In the genomic region with DNA sequence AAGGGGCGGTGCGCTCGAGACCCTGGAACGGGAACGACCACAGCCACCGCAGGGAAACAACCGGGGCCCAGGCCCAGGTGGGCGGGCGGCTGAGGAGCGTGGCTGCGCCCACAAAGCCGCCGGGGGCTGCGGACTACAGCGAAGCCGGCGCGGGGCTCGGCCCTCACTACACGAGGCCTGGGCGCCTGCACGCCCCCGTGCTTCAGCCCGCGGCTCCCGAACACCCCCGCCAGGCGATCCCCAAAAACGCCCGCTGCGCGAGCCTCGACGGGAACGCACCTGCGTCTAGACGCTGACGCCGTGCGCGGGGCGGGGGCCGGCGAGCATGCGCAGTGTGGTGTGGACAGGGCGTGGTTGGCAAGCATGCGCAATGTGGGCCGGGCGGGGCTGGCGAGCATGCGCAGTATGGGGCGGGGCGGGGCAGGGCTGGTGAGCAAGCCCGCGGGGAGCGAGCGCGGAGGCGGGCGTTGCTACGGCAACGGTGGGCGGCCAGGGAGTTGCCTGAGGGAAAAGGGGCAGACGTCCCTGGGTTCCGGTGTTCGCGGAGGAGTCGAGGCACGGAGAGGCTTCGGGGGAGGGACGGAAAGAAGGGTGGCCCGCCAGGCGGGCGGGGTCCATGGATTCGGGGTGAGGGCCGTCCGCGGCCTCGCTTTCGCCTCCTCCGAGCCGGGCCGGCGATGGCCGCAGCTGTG, we compare ENCODE assay signal across 8 cellular contexts. TPM values are rescaled to one million over a fixed set of nuclear protein-coding genes. Genes with fewer than 3 reads are reported as not detected.
DNase-seq lines count a peak whose midpoint lies in the region; ATAC-seq and TF ChIP-seq lines count a peak whose summit lies in the region.

A gene (plus strand): TSS at position 518 of the 692 bp plus-strand sequence. CDS start 3,104 bp downstream, outside the sequence.

- H3K4me1 ChIP-seq in Peyer's patch: peaks cover 0 to 9% (median 0%) of the 10 kb centered on the region in 4 donors

- H3K9me3 Mint-ChIP-seq in activated T-helper 2 cell treated with anti-CD3 and anti-CD28 coated beads, Interferon-gamma antibody, Interleukin-2, Interleukin-4, amounts not matched to agents 10 μg/mL and 5 μg/mL and 100 μg/mL, durations not matched to agents 14 hours and 24 hours and 36 hours: peaks cover 4% of the 10 kb centered on the region
- peaks cover 9% of the 10 kb centered on the region for H3K9me3 Mint-ChIP-seq in neural crest cell
- peaks cover 7 to 15% of the 10 kb centered on the region in 2 donors for H3K9me3 Mint-ChIP-seq in stimulated activated naive CD8-positive, alpha-beta T cell treated with anti-CD3 and anti-CD28 coated beads, Interleukin-15, amount 100 ng/mL, for 72 hours

- H3K36me3 ChIP-seq in Peyer's patch: no peaks in the 10 kb centered on the region

- H3K4me3 ChIP-seq in Peyer's patch (peak within 1 kb of the TSS; percentile 66 to 78 (median 76)), fibroblast of pulmonary artery (replicated peaks; ENCODE audit: low read depth, low read length) (peak within 1 kb of the TSS; percentile 74)

- H3K4me1 Mint-ChIP-seq in activated T-helper 2 cell treated with anti-CD3 and anti-CD28 coated beads, Interferon-gamma antibody, Interleukin-2, Interleukin-4, amounts not matched to agents 10 μg/mL and 5 μg/mL and 100 μg/mL, durations not matched to agents 14 hours and 24 hours and 36 hours (ENCODE audit: low read depth): peaks cover 36% of the 10 kb centered on the region
- H3K4me1 Mint-ChIP-seq in neural crest cell: peaks cover 17% of the 10 kb centered on the region
- peaks cover 18% of the 10 kb centered on the region for H3K4me1 Mint-ChIP-seq in stimulated activated naive CD8-positive, alpha-beta T cell treated with anti-CD3 and anti-CD28 coated beads, Interleukin-15, amount 100 ng/mL, for 72 hours

- intact Hi-C loops in activated T-helper 2 cell treated with anti-CD3 and anti-CD28 coated beads, Interferon-gamma antibody, Interleukin-2, Interleukin-4, amounts not matched to agents 10 μg/mL and 5 μg/mL and 100 μg/mL, durations not matched to agents 14 hours and 24 hours and 36 hours (cut with micrococcal nuclease): loop anchor here (1.0 to 2.0 kb wide), 6 partner anchors 15 to 836 kb away; a partner anchor contains a TSS

- peak within 1 kb of the TSS; percentile 97 for H3K4me3 Mint-ChIP-seq in activated T-helper 2 cell treated with anti-CD3 and anti-CD28 coated beads, Interferon-gamma antibody, Interleukin-2, Interleukin-4, amounts not matched to agents 10 μg/mL and 5 μg/mL and 100 μg/mL, durations not matched to agents 14 hours and 24 hours and 36 hours (ENCODE audit: low read depth)
- peak within 1 kb of the TSS; percentile 93 for H3K4me3 Mint-ChIP-seq in neural crest cell
- H3K4me3 Mint-ChIP-seq in stimulated activated naive CD8-positive, alpha-beta T cell treated with anti-CD3 and anti-CD28 coated beads, Interleukin-15, amount 100 ng/mL, for 72 hours: peak within 1 kb of the TSS; percentile 87 to 93

- no peak for TF ChIP-seq CTCF in Peyer's patch (IDR thresholded peaks at IDR 0.05)
- TF ChIP-seq CTCF in fibroblast of pulmonary artery (IDR thresholded peaks at IDR 0.05; ENCODE audit: low read length, missing control alignments): no peak
- TF ChIP-seq CTCF in neural crest cell (conservative IDR thresholded peaks at IDR 0.05): no peak

- H3K9me3 ChIP-seq in Peyer's patch: no peaks in the 10 kb centered on the region

- no peaks in the 10 kb centered on the region for H3K27me3 Mint-ChIP-seq in activated T-helper 2 cell treated with anti-CD3 and anti-CD28 coated beads, Interferon-gamma antibody, Interleukin-2, Interleukin-4, amounts not matched to agents 10 μg/mL and 5 μg/mL and 100 μg/mL, durations not matched to agents 14 hours and 24 hours and 36 hours (ENCODE audit: low read depth)
- H3K27me3 Mint-ChIP-seq in neural crest cell (ENCODE audit: low read depth): peaks cover 34% of the 10 kb centered on the region
- peaks cover 34% of the 10 kb centered on the region for H3K27me3 Mint-ChIP-seq in stimulated activated naive CD8-positive, alpha-beta T cell treated with anti-CD3 and anti-CD28 coated beads, Interleukin-15, amount 100 ng/mL, for 72 hours

- peaks cover 34% of the 10 kb centered on the region for H3K36me3 Mint-ChIP-seq in activated T-helper 2 cell treated with anti-CD3 and anti-CD28 coated beads, Interferon-gamma antibody, Interleukin-2, Interleukin-4, amounts not matched to agents 10 μg/mL and 5 μg/mL and 100 μg/mL, durations not matched to agents 14 hours and 24 hours and 36 hours (ENCODE audit: low read depth)
- peaks cover 12% of the 10 kb centered on the region for H3K36me3 Mint-ChIP-seq in neural crest cell (ENCODE audit: low read depth)

- no peaks in the 10 kb centered on the region for H3K27me3 ChIP-seq in Peyer's patch

- peak within 1 kb of the TSS; percentile 100 for H3K27ac Mint-ChIP-seq in activated T-helper 2 cell treated with anti-CD3 and anti-CD28 coated beads, Interferon-gamma antibody, Interleukin-2, Interleukin-4, amounts not matched to agents 10 μg/mL and 5 μg/mL and 100 μg/mL, durations not matched to agents 14 hours and 24 hours and 36 hours
- peak within 1 kb of the TSS; percentile 90 for H3K27ac Mint-ChIP-seq in neural crest cell (ENCODE audit: unreplicated experiment)
- H3K27ac Mint-ChIP-seq in stimulated activated naive CD8-positive, alpha-beta T cell treated with anti-CD3 and anti-CD28 coated beads, Interleukin-15, amount 100 ng/mL, for 72 hours: peak within 1 kb of the TSS; percentile 85 to 89

- peak within 1 kb of the TSS; percentile 74 to 89 (median 82) for H3K27ac ChIP-seq in Peyer's patch

- ATAC-seq in GM21526 (IDR thresholded peaks at IDR 0.05; ENCODE audit: low FRiP score, unreplicated experiment): peak; percentile 77
- ATAC-seq in stimulated activated naive CD8-positive, alpha-beta T cell treated with anti-CD3 and anti-CD28 coated beads, Interleukin-15, amount 100 ng/mL, for 72 hours: peak; percentile 89

- DNase-seq in DMS 273 treated with DMSO at 0.1 percent for 48 hours (lab: John Stamatoyannopoulos, UW) (peak; percentile 84), HuH-7.5 (ENCODE audit: low spot score) (peak; percentile 90), Peyer's patch (peak; percentile 89 to 99 (median 98)), fibroblast of pulmonary artery (ENCODE audit: low read depth) (peak; percentile 92), neural crest cell (ENCODE audit: low read depth, low spot score) (peak; percentile 94)
- DNase-seq in activated T-helper 2 cell treated with anti-CD3 and anti-CD28 coated beads, Interferon-gamma antibody, Interleukin-2, Interleukin-4, amounts not matched to agents 10 μg/mL and 5 μg/mL and 100 μg/mL, durations not matched to agents 14 hours and 24 hours and 36 hours (ENCODE audit: low spot score): peak; percentile 95
- peak; percentile 97 to 98 for DNase-seq in stimulated activated naive CD8-positive, alpha-beta T cell treated with anti-CD3 and anti-CD28 coated beads, Interleukin-15, amount 100 ng/mL, for 72 hours

- TF ChIP-seq POLR2A in Peyer's patch (IDR thresholded peaks at IDR 0.05): peak; percentile 33 to 63

RNA-seq across cellular contexts. Expression of the gene that starts here (rescaled TPM):
- 1 to 10 TPM in 3 of 4 donors, not detected in 1; 1.3 to 3.8 (median 2.1) TPM for total RNA-seq in Peyer's patch
- 2.9 and 3.4 TPM in 2 replicates for total RNA-seq in activated T-helper 2 cell treated with anti-CD3 and anti-CD28 coated beads, Interferon-gamma antibody, Interleukin-2, Interleukin-4, amounts not matched to agents 10 μg/mL and 5 μg/mL and 100 μg/mL, durations not matched to agents 14 hours and 24 hours and 36 hours
- 1.2 and 1.4 TPM in 2 replicates for total RNA-seq in neural crest cell

Comparison
In these comparisons a context has a peak if more than half of its experiments do, and no peak if none do; other contexts are left out.
1. Peak in every context shown above with its lines: DNase-seq, ATAC-seq, H3K4me3 ChIP-seq and H3K27ac ChIP-seq.